Comparison of ENCODE assay signal across 21 cellular contexts in the genomic region with DNA sequence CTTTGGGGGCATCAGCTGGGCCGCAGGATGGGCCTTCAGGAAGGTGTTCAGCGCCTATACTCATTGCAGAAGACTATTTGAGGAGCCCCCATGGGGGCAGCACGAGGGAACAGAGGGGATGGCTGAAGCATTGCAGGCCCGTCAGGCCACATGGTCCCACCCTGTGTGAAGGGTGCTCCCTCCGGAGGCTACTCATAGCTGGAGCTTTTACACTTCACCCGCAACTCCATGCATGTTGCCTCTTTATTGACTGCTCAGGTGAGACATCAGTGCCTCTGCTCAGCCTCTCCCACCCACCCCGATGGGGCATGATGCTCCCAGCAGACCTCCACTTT.
A peak's percentile ranks its signal among the peaks of the same experiment; 100 is the strongest.
DNase-seq lines count a peak whose midpoint lies in the region; ATAC-seq and TF ChIP-seq lines count a peak whose summit lies in the region.
"Had no signal": no experiment of that assay in that cellular context is flagged by ENCODE, and none has a peak within 500 bp of the region (broad histone marks: within the 10 kb centered on the region; RNA-seq: fewer than 3 reads in every experiment).

No MANE protein-coding gene starts in this region.

- H3K27me3 ChIP-seq in right cardiac atrium (ENCODE audit: control insufficient read depth, insufficient read depth) (no peaks in the 10 kb centered on the region), WERI-Rb-1 (ENCODE audit: insufficient read depth, low read depth, severe bottlenecking) (no peaks in the 10 kb centered on the region)
- no peaks in the 10 kb centered on the region for H3K27me3 ChIP-seq in CD4-positive, alpha-beta memory T cell (ENCODE audit: insufficient read depth, low read length)
- H3K27me3 ChIP-seq: BE2C; BLaER1 treated with 17β-estradiol and CSF1 and Interleukin-3, amounts not matched to agents 10 nM and 100 nM had no signal

- WGBS in right cardiac atrium, result 70% methylated on average over 7 of the region's 7 CpGs

- H3K4me3 ChIP-seq in right cardiac atrium (ENCODE audit: low read length) (no peak overlapping the region), WERI-Rb-1 (ENCODE audit: low read depth, low read length) (no peak overlapping the region)
- no peak overlapping the region for H3K4me3 ChIP-seq in CD4-positive, alpha-beta memory T cell (ENCODE audit: low read length in 2 of 2)
- H3K4me3 ChIP-seq: A549; BLaER1 treated with 17β-estradiol and CSF1 and Interleukin-3, amounts not matched to agents 10 nM and 100 nM; GM23248 had no signal

- H3K9me3 Mint-ChIP-seq in CD4-positive, alpha-beta memory T cell, result no peaks in the 10 kb centered on the region
- H3K9me3 Mint-ChIP-seq: CD4-positive, alpha-beta T cell had no signal

- no peaks in the 10 kb centered on the region for H3K36me3 ChIP-seq in WERI-Rb-1
- H3K36me3 ChIP-seq in CD4-positive, alpha-beta memory T cell (ENCODE audit: insufficient read depth, low read length), result no peaks in the 10 kb centered on the region
- H3K36me3 ChIP-seq: BE2C; BLaER1 treated with 17β-estradiol and CSF1 and Interleukin-3, amounts not matched to agents 10 nM and 100 nM had no signal

- 0 out of 2 replicates have a peak, but pooled peaks have one; percentile 10 for TF ChIP-seq CTCF in WERI-Rb-1 (IDR thresholded peaks at IDR 0.05; ENCODE audit: low read depth, low read length)

- H3K27me3 Mint-ChIP-seq in CD4-positive, alpha-beta memory T cell, result peaks cover 1 to 3% of the 10 kb centered on the region in 2 donors

- H3K4me3 Mint-ChIP-seq in CD4-positive, alpha-beta memory T cell, result no peak overlapping the region
- H3K4me3 Mint-ChIP-seq: CD14-positive monocyte; CD4-positive, alpha-beta T cell had no signal

- no peaks in the 10 kb centered on the region for H3K9me3 ChIP-seq in right cardiac atrium (ENCODE audit: control insufficient read depth, low read length)
- no peaks in the 10 kb centered on the region for H3K9me3 ChIP-seq in WERI-Rb-1 (ENCODE audit: severe bottlenecking)
- H3K9me3 ChIP-seq in CD4-positive, alpha-beta memory T cell (ENCODE audit: control insufficient read depth in 1 of 2, low read length in 2 of 2), result no peaks in the 10 kb centered on the region
- H3K9me3 ChIP-seq: A549; BLaER1 treated with 17β-estradiol and CSF1 and Interleukin-3, amounts not matched to agents 10 nM and 100 nM had no signal

- no peak overlapping the region for H3K27ac Mint-ChIP-seq in CD4-positive, alpha-beta memory T cell
- H3K27ac Mint-ChIP-seq: CD14-positive monocyte; CD4-positive, alpha-beta T cell had no signal

- H3K36me3 Mint-ChIP-seq in CD4-positive, alpha-beta memory T cell, result no peaks in the 10 kb centered on the region
- H3K36me3 Mint-ChIP-seq: CD14-positive monocyte had no signal

- intact Hi-C loops in cardiac septum (cut with DNase I), result no loop called here
- intact Hi-C loops in right cardiac atrium (cut with DNase I), result no loop called here
- intact Hi-C loops in CD4-positive, alpha-beta memory T cell (cut with micrococcal nuclease), result no loop called here

- no peak for ATAC-seq in right cardiac atrium
- no peak for ATAC-seq in GM19035 (IDR thresholded peaks at IDR 0.05; ENCODE audit: unreplicated experiment)
- ATAC-seq: A549 had no signal

- CTCF ChIA-PET in CD4-positive, alpha-beta memory T cell (lab: Charles Lee; ENCODE audit: partially characterized antibody), result no interaction called here

- POLR2A ChIA-PET in CD4-positive, alpha-beta memory T cell (lab: Charles Lee; ENCODE audit: partially characterized antibody), result no interaction called here

- no peaks in the 10 kb centered on the region for H3K4me1 Mint-ChIP-seq in CD4-positive, alpha-beta memory T cell
- H3K4me1 Mint-ChIP-seq: CD14-positive monocyte had no signal

- H3K27ac ChIP-seq in right cardiac atrium (ENCODE audit: low read length) (no peak overlapping the region), WERI-Rb-1 (no peak overlapping the region)
- no peak overlapping the region for H3K27ac ChIP-seq in CD4-positive, alpha-beta memory T cell (ENCODE audit: low read depth, low read length)
- H3K27ac ChIP-seq: A549; BLaER1 treated with 17β-estradiol and CSF1 and Interleukin-3, amounts not matched to agents 10 nM and 100 nM; GM23248 had no signal

- DNase-seq in cardiac septum (ENCODE audit: low spot score), result peak; percentile 12
- no peak for DNase-seq in right cardiac atrium
- DNase-seq in WERI-Rb-1, result no peak
- DNase-seq in islet precursor cell, result peak; percentile 37
- no peak for DNase-seq in mesenteric fat pad (ENCODE audit: low spot score)
- DNase-seq in CD4-positive, alpha-beta memory T cell, result no peak
- DNase-seq: 8988T; ACHN; AML-193; BE2C; Calu3; CD4-positive, alpha-beta T cell; COR-L47; DMS53; GF-D8; GM23248; HCEC 1CT had no signal

- no peaks in the 10 kb centered on the region for H3K4me1 ChIP-seq in right cardiac atrium (ENCODE audit: control insufficient read depth, insufficient read depth, low read length)
- H3K4me1 ChIP-seq in CD4-positive, alpha-beta memory T cell (ENCODE audit: insufficient read depth, low read length), result no peaks in the 10 kb centered on the region
- H3K4me1 ChIP-seq: A549, BE2C had no signal

Comparison
In these comparisons a context has a peak if more than half of its experiments do, and no peak if none do; other contexts are left out.
1. DNase-seq: peak in cardiac septum (single experiment) and islet precursor cell (single experiment); none in right cardiac atrium (0 of 3), WERI-Rb-1 (single experiment), mesenteric fat pad (single experiment) and CD4-positive, alpha-beta memory T cell (0 of 5).